Comparison of ENCODE assay signal across 9 cellular contexts in the genomic region with DNA sequence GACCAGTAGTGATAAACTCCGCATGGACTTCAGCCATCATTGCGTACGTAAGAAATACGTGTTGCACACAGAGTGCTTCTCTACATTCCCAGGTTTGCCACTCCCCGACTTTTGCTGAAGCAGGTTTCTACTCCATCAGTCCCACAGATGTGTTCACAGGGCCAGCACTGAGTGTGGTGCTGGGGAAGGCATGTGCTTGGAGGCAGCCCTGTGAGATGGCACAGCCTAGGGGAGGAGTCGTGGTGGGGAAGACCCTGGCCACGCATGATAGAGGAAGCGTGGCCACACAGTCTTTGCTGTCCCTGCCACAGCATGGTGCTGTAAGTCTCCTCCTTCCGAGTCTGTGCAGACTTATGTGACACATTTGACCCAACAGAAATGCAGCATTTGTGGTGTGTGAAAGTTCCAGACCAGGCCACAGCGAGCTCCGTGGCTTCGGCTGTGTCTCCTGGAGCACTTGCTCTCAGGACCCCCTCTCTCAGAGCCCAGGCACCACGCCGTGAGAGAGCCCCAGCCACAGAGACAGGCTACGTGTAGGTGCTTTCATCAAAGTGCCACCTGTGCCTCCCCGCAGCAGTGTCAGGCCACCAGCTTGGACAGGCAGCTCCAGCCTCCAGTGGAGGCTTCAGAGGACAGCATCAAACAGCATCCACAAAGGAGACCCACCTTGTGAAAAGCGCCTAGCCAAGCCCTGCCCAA.
A peak's percentile ranks its signal among the peaks of the same experiment; 100 is the strongest.
DNase-seq lines count a peak whose midpoint lies in the region; ATAC-seq and TF ChIP-seq lines count a peak whose summit lies in the region.
"Had no signal": no experiment of that assay in that cellular context is flagged by ENCODE, and none has a peak within 500 bp of the region (broad histone marks: within the 10 kb centered on the region; RNA-seq: fewer than 3 reads in every experiment).

No MANE protein-coding gene starts in this region.

- DNase-seq in right atrium auricular region (ENCODE audit: low spot score) (peak; percentile 55), left ventricle myocardium inferior (no peak), lower lobe of right lung (no peak), KBM-7 (no peak)
- DNase-seq in T-helper 2 cell treated with Interferon-gamma antibody and Interleukin-4, amounts not matched to agents 5 μg/mL and 100 μg/mL, for 36 hours (ENCODE audit: low spot score) = no peak
- DNase-seq: NCI-H69 had no signal

- no peak for TF ChIP-seq CTCF in right atrium auricular region (IDR thresholded peaks at IDR 0.05)
- no peak for TF ChIP-seq CTCF in left ventricle myocardium inferior (IDR thresholded peaks at IDR 0.05; ENCODE audit: borderline replicate concordance)
- TF ChIP-seq CTCF in lower lobe of right lung (IDR thresholded peaks at IDR 0.05) = no peak

- H3K27ac ChIP-seq in right atrium auricular region = no peak overlapping the region
- no peak overlapping the region for H3K27ac ChIP-seq in left ventricle myocardium inferior (replicated peaks)
- peak overlapping the region; percentile 18 for H3K27ac ChIP-seq in lower lobe of right lung

- peaks cover 16% of the 10 kb centered on the region for H3K36me3 Mint-ChIP-seq in T-helper 2 cell treated with Interferon-gamma antibody and Interleukin-4, amounts not matched to agents 5 μg/mL and 100 μg/mL, for 36 hours (ENCODE audit: low read depth)

- H3K27me3 Mint-ChIP-seq in T-helper 2 cell treated with Interferon-gamma antibody and Interleukin-4, amounts not matched to agents 5 μg/mL and 100 μg/mL, for 36 hours (ENCODE audit: low read depth) = no peaks in the 10 kb centered on the region

- no peaks in the 10 kb centered on the region for H3K9me3 Mint-ChIP-seq in T-helper 2 cell treated with Interferon-gamma antibody and Interleukin-4, amounts not matched to agents 5 μg/mL and 100 μg/mL, for 36 hours

- peaks cover 0 to 44% of the 10 kb centered on the region in 2 donors for H3K4me1 ChIP-seq in right atrium auricular region
- peaks cover 37% of the 10 kb centered on the region for H3K4me1 ChIP-seq in left ventricle myocardium inferior
- H3K4me1 ChIP-seq in lower lobe of right lung = peaks cover 53% of the 10 kb centered on the region

- no peaks in the 10 kb centered on the region for H3K9me3 ChIP-seq in right atrium auricular region
- no peaks in the 10 kb centered on the region for H3K9me3 ChIP-seq in left ventricle myocardium inferior (replicated peaks)
- H3K9me3 ChIP-seq in lower lobe of right lung = no peaks in the 10 kb centered on the region

- peak; percentile 11 to 34 for ATAC-seq in lower lobe of right lung
- ATAC-seq in HG02885 (IDR thresholded peaks at IDR 0.05; ENCODE audit: poor library complexity, unreplicated experiment) = no peak
- no peak for ATAC-seq in GM19467 (IDR thresholded peaks at IDR 0.05; ENCODE audit: unreplicated experiment)
- no peak for ATAC-seq in HG03565 (IDR thresholded peaks at IDR 0.05; ENCODE audit: unreplicated experiment)

- intact Hi-C loops in left ventricle myocardium inferior (cut with micrococcal nuclease) = no loop called here
- intact Hi-C loops in lower lobe of right lung (cut with DNase I) = no loop called here

- H3K27me3 ChIP-seq in right atrium auricular region (no peaks in the 10 kb centered on the region), left ventricle myocardium inferior (ENCODE audit: low read depth) (no peaks in the 10 kb centered on the region), lower lobe of right lung (ENCODE audit: low read depth) (no peaks in the 10 kb centered on the region)

- H3K4me1 Mint-ChIP-seq in T-helper 2 cell treated with Interferon-gamma antibody and Interleukin-4, amounts not matched to agents 5 μg/mL and 100 μg/mL, for 36 hours (ENCODE audit: low read depth) = peaks cover 67% of the 10 kb centered on the region

- H3K36me3 ChIP-seq in right atrium auricular region (no peaks in the 10 kb centered on the region), left ventricle myocardium inferior (no peaks in the 10 kb centered on the region), lower lobe of right lung (no peaks in the 10 kb centered on the region)

- H3K4me3 Mint-ChIP-seq in T-helper 2 cell treated with Interferon-gamma antibody and Interleukin-4, amounts not matched to agents 5 μg/mL and 100 μg/mL, for 36 hours = peak overlapping the region; percentile 85

- H3K27ac Mint-ChIP-seq in T-helper 2 cell treated with Interferon-gamma antibody and Interleukin-4, amounts not matched to agents 5 μg/mL and 100 μg/mL, for 36 hours = peak overlapping the region; percentile 94

- no peak overlapping the region for H3K4me3 ChIP-seq in right atrium auricular region
- H3K4me3 ChIP-seq in left ventricle myocardium inferior = no peak overlapping the region
- H3K4me3 ChIP-seq in lower lobe of right lung = no peak overlapping the region

- in situ Hi-C loops in KBM-7 (cut with MboI; ENCODE audit: low pct_unique_long_range_greater_than_20kb, low sequenced_read_pairs) = no loop called here

Comparison
In these comparisons a context has a peak if more than half of its experiments do, and no peak if none do; other contexts are left out.
1. ATAC-seq: peak in lower lobe of right lung (2 of 2); none in HG02885 (single experiment), GM19467 (single experiment) and HG03565 (single experiment).